22 cellular contexts compared by ENCODE assay signal in genomic region chr3:128435058-128435457, GRCh38. TPM values are rescaled to one million over a fixed set of nuclear protein-coding genes. Genes with fewer than 3 reads are reported as not detected.
DNase-seq lines count a peak whose midpoint lies in the region; ATAC-seq, FAIRE-seq and TF ChIP-seq lines count a peak whose summit lies in the region.
"Had no signal": no experiment of that assay in that cellular context is flagged by ENCODE, and none has a peak within 500 bp of the region (broad histone marks: within the 10 kb centered on the region; RNA-seq: fewer than 3 reads in every experiment).

No MANE protein-coding gene starts in this region.

- peaks cover 44% of the 10 kb centered on the region for H3K27me3 Mint-ChIP-seq in type B pancreatic cell

- no peak overlapping the region for H3K4me3 ChIP-seq in WERI-Rb-1 (ENCODE audit: low read depth, low read length)
- H3K4me3 ChIP-seq: A549, cardiac muscle cell, mucosa of descending colon, SK-N-MC, upper lobe of right lung had no signal

- H3K9me3 Mint-ChIP-seq in type B pancreatic cell: no peaks in the 10 kb centered on the region
- H3K9me3 Mint-ChIP-seq: activated CD8-positive, alpha-beta T cell treated with anti-CD3 and anti-CD28 coated beads for 36 hours had no signal

- H3K27ac Mint-ChIP-seq in type B pancreatic cell: peak overlapping the region; percentile 68
- H3K27ac Mint-ChIP-seq: activated CD8-positive, alpha-beta T cell treated with anti-CD3 and anti-CD28 coated beads for 36 hours had no signal

- DNase-seq in SIG-M5 treated with dmso at 0.1 percent for 504 hours (lab: John Stamatoyannopoulos, UW; ENCODE audit: unreplicated experiment) (peak; percentile 62), SIG-M5 (lab: John Stamatoyannopoulos, UW) (no peak), WERI-Rb-1 (peak; percentile 37), kidney tubule cell (ENCODE audit: low spot score) (peak; percentile 33), type B pancreatic cell (ENCODE audit: extremely low spot score, unreplicated experiment) (no peak), GM12891 (ENCODE audit: insufficient read length, low spot score) (no peak)
- DNase-seq in stimulated activated naive CD4-positive, alpha-beta T cell treated with Interleukin-2 at 50 U/mL for 16 hours (lab: John Stamatoyannopoulos, UW): no peak
- DNase-seq: activated CD8-positive, alpha-beta T cell treated with anti-CD3 and anti-CD28 coated beads for 36 hours; effector CD8-positive, alpha-beta T cell; EL; left cardiac atrium; mucosa of descending colon; NCI-H1694 treated with DMSO at 0.1 percent for 48 hours; NCI-H446; stimulated activated naive CD8-positive, alpha-beta T cell treated with anti-CD3 and anti-CD28 coated beads, Interleukin-15, Interleukin-2, amounts not matched to agents 100 U/mL and 50 U/mL, for 24 hours; upper lobe of right lung had no signal

- FAIRE-seq in GM12891 (lab: Jason Lieb, UNC): no peak
- FAIRE-seq: A549 had no signal

- no peak for TF ChIP-seq POLR2A in GM12891 (IDR thresholded peaks at IDR 0.05; ENCODE audit: low read depth, low read length)

- H3K4me3 Mint-ChIP-seq in type B pancreatic cell: peak overlapping the region; percentile 69
- H3K4me3 Mint-ChIP-seq: activated CD8-positive, alpha-beta T cell treated with anti-CD3 and anti-CD28 coated beads for 36 hours had no signal

- no peak for TF ChIP-seq CTCF in WERI-Rb-1 (IDR thresholded peaks at IDR 0.05; ENCODE audit: low read depth, low read length)
- TF ChIP-seq CTCF in type B pancreatic cell (conservative IDR thresholded peaks at IDR 0.05): no peak

- H3K27ac ChIP-seq in WERI-Rb-1: no peak overlapping the region
- H3K27ac ChIP-seq: A549, cardiac muscle cell, SK-N-MC, upper lobe of right lung had no signal

- no peak for ATAC-seq in GM18870 (IDR thresholded peaks at IDR 0.05; ENCODE audit: unreplicated experiment)
- ATAC-seq: A549; activated CD8-positive, alpha-beta T cell treated with anti-CD3 and anti-CD28 coated beads for 36 hours; mucosa of descending colon; stimulated activated naive CD8-positive, alpha-beta T cell treated with anti-CD3 and anti-CD28 coated beads, Interleukin-15, Interleukin-2, amounts not matched to agents 100 U/mL and 50 U/mL, for 24 hours; upper lobe of right lung had no signal

- no peaks in the 10 kb centered on the region for H3K36me3 Mint-ChIP-seq in type B pancreatic cell

- peaks cover 34% of the 10 kb centered on the region for H3K27me3 ChIP-seq in WERI-Rb-1 (ENCODE audit: insufficient read depth, low read depth, severe bottlenecking)

- H3K36me3 ChIP-seq in WERI-Rb-1: no peaks in the 10 kb centered on the region
- H3K36me3 ChIP-seq: cardiac muscle cell, upper lobe of right lung had no signal

- H3K4me1 Mint-ChIP-seq in type B pancreatic cell (ENCODE audit: unreplicated experiment): peaks cover 22% of the 10 kb centered on the region

- no peaks in the 10 kb centered on the region for H3K9me3 ChIP-seq in WERI-Rb-1 (ENCODE audit: severe bottlenecking)
- H3K9me3 ChIP-seq: A549, mucosa of descending colon, upper lobe of right lung had no signal

TF ChIP-seq in GM12891, 5 proteins besides CTCF, POLR2A, EP300 and RAD21:
- TF ChIP-seq SPI1 (IDR thresholded peaks at IDR 0.05; ENCODE audit: low read depth, low read length) (no peak), POLR2AphosphoS5 (IDR thresholded peaks at IDR 0.05; ENCODE audit: low read depth, low read length) (no peak), TAF1 (IDR thresholded peaks at IDR 0.05; ENCODE audit: low read depth, low read length) (no peak), PAX5 (IDR thresholded peaks at IDR 0.05; ENCODE audit: insufficient read depth, low read length, severe bottlenecking) (no peak), POU2F2 (IDR thresholded peaks at IDR 0.05; ENCODE audit: low read depth, low read length) (no peak)

RNA-seq across cellular contexts. Expression of gene DNAJB8, which starts 31.6 kb away (rescaled TPM):
- total RNA-seq in type B pancreatic cell (ENCODE audit: low replicate concordance): not detected in 2 replicates
- not detected for polyA plus RNA-seq in GM12891 (2012; ENCODE audit: low read depth, missing spikeins)
- total RNA-seq: activated CD8-positive, alpha-beta T cell treated with anti-CD3 and anti-CD28 coated beads for 36 hours; cardiac muscle cell; left cardiac atrium; LHCN-M2; mucosa of descending colon; osteoblast; upper lobe of right lung had no signal
- polyA plus RNA-seq: A549, cardiac muscle cell had no signal

RNA-seq across cellular contexts. Expression of gene GATA2, which starts 57.9 kb away (rescaled TPM):
- total RNA-seq in type B pancreatic cell (ENCODE audit: low replicate concordance): 14.1 and 23.9 TPM in 2 replicates
- polyA plus RNA-seq in GM12891 (2012; ENCODE audit: low read depth, missing spikeins): 0.06 TPM
- total RNA-seq: activated CD8-positive, alpha-beta T cell treated with anti-CD3 and anti-CD28 coated beads for 36 hours had no signal

Comparison
In these comparisons a context has a peak if more than half of its experiments do, and no peak if none do; other contexts are left out.
1. DNase-seq: peak in SIG-M5 treated with dmso at 0.1 percent for 504 hours (single experiment), WERI-Rb-1 (single experiment) and kidney tubule cell (single experiment); none in SIG-M5 (single experiment), type B pancreatic cell (single experiment), GM12891 (single experiment) and stimulated activated naive CD4-positive, alpha-beta T cell treated with Interleukin-2 at 50 U/mL for 16 hours (single experiment).